In genomic region chr17:35578929-35579448, GRCh38 we compare ENCODE assay signal across 10 cellular contexts. TPM values are rescaled to one million over a fixed set of nuclear protein-coding genes. Genes with fewer than 3 reads are reported as not detected.
DNase-seq lines count a peak whose midpoint lies in the region; ATAC-seq and TF ChIP-seq lines count a peak whose summit lies in the region.
"Had no signal": no experiment of that assay in that cellular context is flagged by ENCODE, and none has a peak within 500 bp of the region (broad histone marks: within the 10 kb centered on the region; RNA-seq: fewer than 3 reads in every experiment).

No MANE protein-coding gene starts in this region.

- WGBS in testis, 2 donors = 5 to 7% methylated on average over 10 to 12 of the region's 12 CpGs

- H3K36me3 Mint-ChIP-seq in activated CD4-positive, alpha-beta T cell treated with anti-CD3 and anti-CD28 coated beads for 36 hours (ENCODE audit: low read depth) = peaks cover 7% of the 10 kb centered on the region
- peaks cover 7% of the 10 kb centered on the region for H3K36me3 Mint-ChIP-seq in activated naive CD8-positive, alpha-beta T cell treated with anti-CD3 and anti-CD28 coated beads for 36 hours

- no peak for TF ChIP-seq CTCF in testis (IDR thresholded peaks at IDR 0.05)

- H3K4me1 ChIP-seq in testis = peaks cover 9% of the 10 kb centered on the region

- CTCF ChIA-PET in activated CD4-positive, alpha-beta T cell treated with anti-CD3 and anti-CD28 coated beads for 36 hours (lab: Charles Lee) = interaction anchor here (0.5 to 1.8 kb wide), 12 partner anchors 8 to 365 kb away, joined by 3 to 9 read pairs (median 4); partner anchors contain the start of genes AP2B1 and SLFN12L

- peak overlapping the region; percentile 98 for H3K27ac Mint-ChIP-seq in activated CD4-positive, alpha-beta T cell treated with anti-CD3 and anti-CD28 coated beads for 36 hours
- peak overlapping the region; percentile 97 for H3K27ac Mint-ChIP-seq in activated naive CD8-positive, alpha-beta T cell treated with anti-CD3 and anti-CD28 coated beads for 36 hours

- peaks cover 23% of the 10 kb centered on the region for H3K4me1 Mint-ChIP-seq in activated CD4-positive, alpha-beta T cell treated with anti-CD3 and anti-CD28 coated beads for 36 hours
- peaks cover 25% of the 10 kb centered on the region for H3K4me1 Mint-ChIP-seq in activated naive CD8-positive, alpha-beta T cell treated with anti-CD3 and anti-CD28 coated beads for 36 hours

- H3K36me3 ChIP-seq in testis (ENCODE audit: low read depth, missing control alignments) = no peaks in the 10 kb centered on the region

- intact Hi-C loops in activated CD4-positive, alpha-beta T cell treated with anti-CD3 and anti-CD28 coated beads for 36 hours (cut with DNase I, micrococcal nuclease) = loop anchor here (1.0 to 5.0 kb wide), 8 partner anchors 8 to 492 kb away; partner anchors contain the start of genes AP2B1 (in 2 of the 2), NLE1 (in 1 of the 2), SLFN5 (in 1 of the 2) and TAF15 (in 1 of the 2)
- intact Hi-C loops in testis (cut with DNase I; ENCODE audit: low total_unique reads) = no loop called here

- no peaks in the 10 kb centered on the region for H3K9me3 Mint-ChIP-seq in activated CD4-positive, alpha-beta T cell treated with anti-CD3 and anti-CD28 coated beads for 36 hours (ENCODE audit: low read depth)
- no peaks in the 10 kb centered on the region for H3K9me3 Mint-ChIP-seq in activated naive CD8-positive, alpha-beta T cell treated with anti-CD3 and anti-CD28 coated beads for 36 hours

- no peaks in the 10 kb centered on the region for H3K27me3 Mint-ChIP-seq in activated CD4-positive, alpha-beta T cell treated with anti-CD3 and anti-CD28 coated beads for 36 hours
- no peaks in the 10 kb centered on the region for H3K27me3 Mint-ChIP-seq in activated naive CD8-positive, alpha-beta T cell treated with anti-CD3 and anti-CD28 coated beads for 36 hours

- peak overlapping the region; percentile 96 for H3K4me3 Mint-ChIP-seq in activated CD4-positive, alpha-beta T cell treated with anti-CD3 and anti-CD28 coated beads for 36 hours
- H3K4me3 Mint-ChIP-seq in activated naive CD8-positive, alpha-beta T cell treated with anti-CD3 and anti-CD28 coated beads for 36 hours = peak overlapping the region; percentile 91

- no peak for DNase-seq in activated CD4-positive, alpha-beta T cell treated with anti-CD3 and anti-CD28 coated beads for 36 hours
- DNase-seq in activated CD4-positive, alpha-beta T cell treated with anti-CD3 and anti-CD28 coated beads for 4 hours = no peak
- DNase-seq in activated naive CD8-positive, alpha-beta T cell treated with anti-CD3 and anti-CD28 coated beads for 36 hours = no peak
- DNase-seq in testis = no peak

- H3K27me3 ChIP-seq in layer of hippocampus (ENCODE audit: control insufficient read depth, insufficient read depth, low read length) = no peaks in the 10 kb centered on the region
- H3K27me3 ChIP-seq in testis = no peaks in the 10 kb centered on the region

- H3K27ac ChIP-seq in layer of hippocampus (ENCODE audit: low read depth, low read length) (peak overlapping the region; percentile 76), testis (peak overlapping the region; percentile 86 to 88)

- TF ChIP-seq POLR2A in testis (IDR thresholded peaks at IDR 0.05) = no peak

- peak overlapping the region; percentile 75 to 82 for H3K4me3 ChIP-seq in testis

- ATAC-seq in activated CD4-positive, alpha-beta T cell treated with anti-CD3 and anti-CD28 coated beads for 36 hours = peak; percentile 68
- ATAC-seq in HG02981 (IDR thresholded peaks at IDR 0.05; ENCODE audit: unreplicated experiment) (no peak), GM18868 (IDR thresholded peaks at IDR 0.05; ENCODE audit: unreplicated experiment) (no peak), GM21723 (IDR thresholded peaks at IDR 0.05; ENCODE audit: unreplicated experiment) (no peak)

- POLR2A ChIA-PET in activated CD4-positive, alpha-beta T cell treated with anti-CD3 and anti-CD28 coated beads for 36 hours (lab: Charles Lee) = interaction anchor here (0.9 to 1.8 kb wide), 6 partner anchors 8 to 205 kb away, joined by 3 to 10 read pairs (median 6); partner anchors contain the start of genes AP2B1 and SLFN11

- no peaks in the 10 kb centered on the region for H3K9me3 ChIP-seq in testis

RNA-seq across cellular contexts. Expression of gene PEX12, which starts 0.6 kb away (rescaled TPM):
- total RNA-seq in activated CD4-positive, alpha-beta T cell treated with anti-CD3 and anti-CD28 coated beads for 36 hours = 1 to 10 TPM; 5.7 to 6.1 TPM
- total RNA-seq in activated naive CD8-positive, alpha-beta T cell treated with anti-CD3 and anti-CD28 coated beads for 36 hours = 1 to 10 TPM; 6.6 to 6.9 TPM
- 10 to 100 TPM; 13.6 to 17.3 TPM for total RNA-seq in testis
- 15.1 TPM for polyA plus RNA-seq in testis (ENCODE audit: insufficient read depth, low read depth, low replicate concordance)

RNA-seq across cellular contexts. Expression of gene AP2B1, which starts 8.1 kb away (rescaled TPM):
- 100 to 1,000 TPM; 166 to 184 TPM for total RNA-seq in activated CD4-positive, alpha-beta T cell treated with anti-CD3 and anti-CD28 coated beads for 36 hours
- total RNA-seq in activated naive CD8-positive, alpha-beta T cell treated with anti-CD3 and anti-CD28 coated beads for 36 hours = 100 to 1,000 TPM; 147 to 150 TPM
- total RNA-seq in testis = 100 to 1,000 TPM; 132 to 147 TPM
- 310 TPM for polyA plus RNA-seq in testis (ENCODE audit: insufficient read depth, low read depth, low replicate concordance)

RNA-seq across cellular contexts. Expression of gene SLFN14, which starts 18.4 kb away (rescaled TPM):
- not detected for total RNA-seq in activated CD4-positive, alpha-beta T cell treated with anti-CD3 and anti-CD28 coated beads for 36 hours
- under 1 TPM; 0.10 to 0.14 TPM for total RNA-seq in activated naive CD8-positive, alpha-beta T cell treated with anti-CD3 and anti-CD28 coated beads for 36 hours
- total RNA-seq in testis = under 1 TPM; 0.37 to 0.55 TPM
- polyA plus RNA-seq in testis (ENCODE audit: insufficient read depth, low read depth, low replicate concordance) = 0.30 TPM
- total RNA-seq: Daoy, RPMI7951 had no signal

RNA-seq across cellular contexts. Expression of gene SLFN12L, which starts 41.5 kb away (rescaled TPM):
- total RNA-seq in activated CD4-positive, alpha-beta T cell treated with anti-CD3 and anti-CD28 coated beads for 36 hours = 10 to 100 TPM; 23.3 to 23.7 TPM
- total RNA-seq in activated naive CD8-positive, alpha-beta T cell treated with anti-CD3 and anti-CD28 coated beads for 36 hours = 10 to 100 TPM; 32.6 to 35.9 TPM
- 1 to 10 TPM; 1.0 to 1.4 TPM for total RNA-seq in testis
- 0.69 TPM for polyA plus RNA-seq in testis (ENCODE audit: insufficient read depth, low read depth, low replicate concordance)
- total RNA-seq: RPMI7951 had no signal
